Comparison of ENCODE assay signal across 9 cellular contexts in the genomic region with DNA sequence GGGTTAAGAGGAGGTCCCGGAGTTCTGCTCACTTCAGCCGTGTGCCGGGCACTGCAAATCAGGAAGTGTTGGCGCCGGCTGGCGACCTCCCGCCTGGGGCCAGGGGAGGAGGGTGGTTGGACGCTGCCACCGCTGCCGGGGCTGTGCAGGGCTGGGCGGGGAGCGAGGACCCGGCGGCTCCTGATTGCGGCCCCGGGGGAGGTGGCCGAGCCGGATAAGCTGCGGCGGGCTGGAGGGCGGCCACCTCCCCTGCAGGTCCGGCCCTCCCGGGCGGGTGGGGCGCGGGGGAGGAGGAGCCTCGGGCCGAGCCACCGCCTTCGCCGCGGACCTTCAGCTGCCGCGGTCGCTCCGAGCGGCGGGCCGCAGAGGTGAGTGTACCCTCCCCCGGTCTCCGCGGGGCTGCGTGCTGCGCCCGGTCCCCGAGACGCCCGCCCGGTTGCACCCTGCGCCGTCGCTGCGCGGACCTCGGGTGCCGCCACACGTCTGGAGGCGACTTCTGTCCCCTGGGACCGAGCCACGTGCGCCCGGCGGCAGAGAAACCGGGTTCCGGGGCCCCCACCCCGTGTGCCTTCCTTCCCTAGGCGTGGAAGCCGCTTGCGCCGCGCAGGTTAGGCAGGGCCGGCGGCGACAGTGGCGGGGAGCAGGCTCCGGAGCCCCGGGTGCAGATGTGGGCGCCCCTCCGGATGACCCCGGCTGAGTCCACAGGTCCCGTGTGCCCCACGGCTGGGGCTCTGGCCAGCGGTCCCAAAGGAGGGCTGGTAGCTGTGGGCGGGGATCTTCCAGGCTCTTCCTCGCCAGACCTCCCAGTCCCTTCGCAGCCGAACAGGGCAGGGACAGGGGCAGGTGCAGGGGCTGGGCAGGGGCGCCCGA. TPM values are rescaled to one million over a fixed set of nuclear protein-coding genes. Genes with fewer than 3 reads are reported as not detected.
DNase-seq lines count a peak whose midpoint lies in the region; ATAC-seq and TF ChIP-seq lines count a peak whose summit lies in the region.
"Had no signal": no experiment of that assay in that cellular context is flagged by ENCODE, and none has a peak within 500 bp of the region (broad histone marks: within the 10 kb centered on the region; RNA-seq: fewer than 3 reads in every experiment).

A gene with protein sequence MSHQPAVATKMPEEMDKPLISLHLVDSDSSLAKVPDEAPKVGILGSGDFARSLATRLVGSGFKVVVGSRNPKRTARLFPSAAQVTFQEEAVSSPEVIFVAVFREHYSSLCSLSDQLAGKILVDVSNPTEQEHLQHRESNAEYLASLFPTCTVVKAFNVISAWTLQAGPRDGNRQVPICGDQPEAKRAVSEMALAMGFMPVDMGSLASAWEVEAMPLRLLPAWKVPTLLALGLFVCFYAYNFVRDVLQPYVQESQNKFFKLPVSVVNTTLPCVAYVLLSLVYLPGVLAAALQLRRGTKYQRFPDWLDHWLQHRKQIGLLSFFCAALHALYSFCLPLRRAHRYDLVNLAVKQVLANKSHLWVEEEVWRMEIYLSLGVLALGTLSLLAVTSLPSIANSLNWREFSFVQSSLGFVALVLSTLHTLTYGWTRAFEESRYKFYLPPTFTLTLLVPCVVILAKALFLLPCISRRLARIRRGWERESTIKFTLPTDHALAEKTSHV (plus strand): TSS at position 314 of the 870 bp plus-strand sequence. CDS start 7,179 bp downstream, outside the sequence.

- H3K4me3 ChIP-seq in MM.1S (ENCODE audit: low read length) = peak within 1 kb of the TSS; percentile 82

- no peak within 1 kb of the TSS for H3K27ac Mint-ChIP-seq in nephron
- H3K27ac Mint-ChIP-seq: T-helper 1 cell treated with Interleukin-12 subunit alpha and Interleukin-12 subunit beta and Interleukin-4 antibody, amounts not matched to agents 30 μg/mL and 1 μg/mL, for 36 hours had no signal

- peaks cover 7% of the 10 kb centered on the region for H3K4me1 Mint-ChIP-seq in nephron

- H3K4me3 Mint-ChIP-seq in nephron = peak within 1 kb of the TSS; percentile 62 to 70 (median 68)
- H3K4me3 Mint-ChIP-seq: T-helper 1 cell treated with Interleukin-12 subunit alpha and Interleukin-12 subunit beta and Interleukin-4 antibody, amounts not matched to agents 30 μg/mL and 1 μg/mL, for 36 hours had no signal

- H3K27ac ChIP-seq in MM.1S (ENCODE audit: low read length) = no peak within 1 kb of the TSS
- peak within 1 kb of the TSS; percentile 33 for H3K27ac ChIP-seq in foreskin keratinocyte

- H3K36me3 ChIP-seq in MM.1S (replicated peaks; ENCODE audit: insufficient read depth, low read length) = no peaks in the 10 kb centered on the region

- H3K27me3 ChIP-seq in MM.1S (replicated peaks; ENCODE audit: insufficient read depth, low read length) (no peaks in the 10 kb centered on the region), foreskin keratinocyte (no peaks in the 10 kb centered on the region)

- H4K20me1 ChIP-seq in MM.1S (ENCODE audit: insufficient read depth, low read length) = no peaks in the 10 kb centered on the region

- in situ Hi-C loops in GM13976 (cut with MboI; ENCODE audit: low sequenced_read_pairs, unreplicated experiment) = no loop called here

- H3K27me3 Mint-ChIP-seq in nephron (ENCODE audit: low read depth) = peaks cover 74% of the 10 kb centered on the region

- DNase-seq in AG08395 (ENCODE audit: low spot score) = peak; percentile 85
- peak; percentile 92 for DNase-seq in GM13976 (ENCODE audit: low spot score)
- DNase-seq in MM.1S = peak; percentile 77
- DNase-seq in UCSD-AML1 (lab: John Stamatoyannopoulos, UW; ENCODE audit: unreplicated experiment) = peak; percentile 81
- no peak for DNase-seq in foreskin keratinocyte
- no peak for DNase-seq in stimulated activated CD8-positive, alpha-beta memory T cell treated with anti-CD3 and anti-CD28 coated beads, Interleukin-4, amount 100 ng/mL, for 48 hours

- ATAC-seq in HG02571 (IDR thresholded peaks at IDR 0.05; ENCODE audit: unreplicated experiment) (peak; percentile 80), foreskin keratinocyte (peak; percentile 70)

- peak within 1 kb of the TSS; percentile 74 for H3K9ac ChIP-seq in MM.1S (ENCODE audit: low read length)

- H3K9me2 ChIP-seq in MM.1S (replicated peaks; ENCODE audit: insufficient read depth, low read length) = no peaks in the 10 kb centered on the region

- H3F3A ChIP-seq in MM.1S (ENCODE audit: insufficient read depth, low read length) = no peaks in the 10 kb centered on the region

- H3K4me2 ChIP-seq in MM.1S (ENCODE audit: low read depth, low read length) = peak within 1 kb of the TSS; percentile 93

- H2AFZ ChIP-seq in MM.1S (ENCODE audit: low read length) = peak within 1 kb of the TSS; percentile 89

- H3K9me3 Mint-ChIP-seq in nephron = no peaks in the 10 kb centered on the region
- H3K9me3 Mint-ChIP-seq: T-helper 1 cell treated with Interleukin-12 subunit alpha and Interleukin-12 subunit beta and Interleukin-4 antibody, amounts not matched to agents 30 μg/mL and 1 μg/mL, for 36 hours had no signal

- TF ChIP-seq CTCF in GM13976 (IDR thresholded peaks at IDR 0.05; ENCODE audit: borderline replicate concordance, control extremely low read depth, extremely low read depth, insufficient read depth, missing control alignments) (no peak), MM.1S (IDR thresholded peaks at IDR 0.05; ENCODE audit: low read length) (no peak), foreskin keratinocyte (conservative IDR thresholded peaks at IDR 0.05) (peak; percentile 3), nephron (IDR thresholded peaks at IDR 0.05; ENCODE audit: unreplicated experiment in 3 of 3) (no peak)

- H3K9me3 ChIP-seq in MM.1S (replicated peaks; ENCODE audit: insufficient read depth, low read length) = no peaks in the 10 kb centered on the region

- no peaks in the 10 kb centered on the region for H3K36me3 Mint-ChIP-seq in nephron (ENCODE audit: low read depth)

- H3K79me2 ChIP-seq in MM.1S (ENCODE audit: low read length) = no peaks in the 10 kb centered on the region

- H3K4me1 ChIP-seq in MM.1S (ENCODE audit: low read length) (no peaks in the 10 kb centered on the region), foreskin keratinocyte (peaks cover 4% of the 10 kb centered on the region)

RNA-seq across cellular contexts. Expression of the gene that starts here (rescaled TPM):
- total RNA-seq in foreskin keratinocyte = 23.7 and 30.8 TPM in 2 replicates
- 16.5 and 21.0 TPM in 2 replicates for polyA plus RNA-seq in foreskin keratinocyte

Comparison
In these comparisons a context has a peak if more than half of its experiments do, and no peak if none do; other contexts are left out.
1. DNase-seq: peak in AG08395 (single experiment), GM13976 (single experiment), MM.1S (single experiment) and UCSD-AML1 (single experiment); none in foreskin keratinocyte (0 of 2) and stimulated activated CD8-positive, alpha-beta memory T cell treated with anti-CD3 and anti-CD28 coated beads, Interleukin-4, amount 100 ng/mL, for 48 hours (single experiment).